Comparison of ENCODE assay signal across 32 cellular contexts in the genomic region with DNA sequence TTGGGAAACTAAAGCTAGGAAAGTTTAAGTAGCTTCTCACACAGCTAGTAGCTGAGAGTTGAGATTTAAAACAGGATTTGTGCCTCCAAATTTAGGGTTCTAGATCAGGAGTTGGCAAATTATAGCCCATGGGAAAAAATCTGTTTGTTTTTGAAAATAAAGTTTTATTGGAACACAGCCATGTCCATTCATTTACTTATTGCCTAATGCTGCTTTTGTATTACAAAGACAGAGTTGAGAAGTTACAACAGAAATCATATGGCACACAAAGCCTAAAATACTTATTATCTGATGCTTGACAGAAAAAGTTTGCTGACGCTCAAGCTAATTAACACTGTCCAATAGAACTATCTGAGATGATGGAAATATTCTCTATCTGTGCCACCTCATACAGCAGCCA.
"Had no signal": no experiment of that assay in that cellular context is flagged by ENCODE, and none has a peak within 500 bp of the region (broad histone marks: within the 10 kb centered on the region; RNA-seq: fewer than 3 reads in every experiment).

No MANE protein-coding gene starts in this region.

- H3K4me3 ChIP-seq: esophagus squamous epithelium, gastrocnemius medialis, hepatocyte, pancreas, prostate gland, sigmoid colon, tibial nerve had no signal

- H3K27ac ChIP-seq: epithelial cell of prostate, esophagus squamous epithelium, gastrocnemius medialis, hepatocyte, pancreas, prostate gland, sigmoid colon, tibial nerve, WERI-Rb-1 had no signal

- ATAC-seq: activated CD4-positive, CD25-positive, alpha-beta regulatory T cell treated with anti-CD3 and anti-CD28 coated beads, Interleukin-2, amount 50 U/mL, for 24 hours; naive thymus-derived CD4-positive, alpha-beta T cell; pancreas; stimulated activated memory B cell treated with anti-CD40 and anti-IgM and Interleukin-4, amounts not matched to agents 10 μg/mL and 1 μg/mL and 100 μg/mL, for 72 hours; stimulated activated naive CD8-positive, alpha-beta T cell treated with anti-CD3 and anti-CD28 coated beads, Interleukin-15, amount 100 ng/mL, for 72 hours; T-helper 17 cell had no signal

- H3K36me3 ChIP-seq: gastrocnemius medialis, pancreas, prostate gland, WERI-Rb-1 had no signal

- DNase-seq: activated CD4-positive, alpha-beta T cell treated with anti-CD3 and anti-CD28 coated beads for 48 hours; activated CD4-positive, alpha-beta T cell treated with anti-CD3 and anti-CD28 coated beads, Interleukin-2, amount 50 U/mL, for 48 hours; activated CD8-positive, alpha-beta memory T cell treated with anti-CD3 and anti-CD28 coated beads for 24 hours; activated effector memory CD4-positive, alpha-beta T cell treated with Interleukin-2 at 50 U/mL for 16 hours; activated naive CD4-positive, alpha-beta T cell treated with anti-CD3 and anti-CD28 coated beads for 36 hours; activated naive CD8-positive, alpha-beta T cell treated with anti-CD3 and anti-CD28 coated beads for 36 hours; amniotic stem cell; effector CD8-positive, alpha-beta T cell; esophagus squamous epithelium; gastrocnemius medialis; glutamatergic neuron; islet precursor cell; left cardiac atrium; midbrain; naive thymus-derived CD4-positive, alpha-beta T cell; nucleus accumbens; pancreas; retina; sigmoid colon; stimulated activated CD4-positive, alpha-beta T cell treated with anti-CD3 and anti-CD28 coated beads, Interleukin-1b, Interleukin-23, amount 100 ng/mL, for 48 hours; stimulated activated CD4-positive, alpha-beta T cell treated with anti-CD3 and anti-CD28 coated beads, Interleukin-4, amount 100 ng/mL, for 4 hours; stimulated activated CD8-positive, alpha-beta memory T cell treated with anti-CD3 and anti-CD28 coated beads, Interleukin-4, amount 100 ng/mL, for 48 hours; stimulated activated naive CD8-positive, alpha-beta T cell treated with anti-CD3 and anti-CD28 coated beads, Interleukin-15, amount 100 ng/mL, for 72 hours; T-helper 17 cell; T1000; WERI-Rb-1 had no signal

- H3K4me1 ChIP-seq: esophagus squamous epithelium, gastrocnemius medialis, pancreas, prostate gland had no signal

- H3K9me3 ChIP-seq: esophagus squamous epithelium, gastrocnemius medialis, pancreas, prostate gland, sigmoid colon, tibial nerve had no signal

- H3K27me3 ChIP-seq: esophagus squamous epithelium, gastrocnemius medialis, hepatocyte, pancreas, sigmoid colon, tibial nerve had no signal
